ENCODE assay signal across 29 cellular contexts in genomic region chr15:40501487-40501886, GRCh38. TPM values are rescaled to one million over a fixed set of nuclear protein-coding genes. Genes with fewer than 3 reads are reported as not detected.
DNase-seq lines count a peak whose midpoint lies in the region; ATAC-seq and TF ChIP-seq lines count a peak whose summit lies in the region.
"Had no signal": no experiment of that assay in that cellular context is flagged by ENCODE, and none has a peak within 500 bp of the region (broad histone marks: within the 10 kb centered on the region; RNA-seq: fewer than 3 reads in every experiment).

No MANE protein-coding gene starts in this region.

- 84 to 88% methylated on average over 6 of the region's 6 CpGs for WGBS in GM23248 (ENCODE audit: low coverage in 1 of 2, low lambda C conversion rate in 2 of 2, missing lambda C conversion rate in 2 of 2), 2 experiments

- H3F3A ChIP-seq in GM23248 (ENCODE audit: insufficient read depth) = peaks cover 4% of the 10 kb centered on the region; the same call in 1 of the 2 replicates

- no peaks in the 10 kb centered on the region for H4K20me1 ChIP-seq in GM23248 (ENCODE audit: insufficient read depth)

- no peaks in the 10 kb centered on the region for H3K9me3 ChIP-seq in GM23248 (ENCODE audit: low read depth)
- H3K9me3 ChIP-seq: colonic mucosa, MG63, SJCRH30, stomach, thyroid gland had no signal

- H3K4me3 ChIP-seq in GM23248 (no peak overlapping the region), brain microvascular endothelial cell (ENCODE audit: low read depth, low read length) (no peak overlapping the region)
- H3K4me3 ChIP-seq: colonic mucosa, MG63, SJCRH30, stomach, thyroid gland had no signal

- H3K4me2 ChIP-seq in GM23248 (ENCODE audit: unreplicated experiment) = no peak overlapping the region

- no peak overlapping the region for H3K27ac Mint-ChIP-seq in stimulated activated naive CD8-positive, alpha-beta T cell treated with anti-CD3 and anti-CD28 coated beads, Interleukin-15, amount 100 ng/mL, for 72 hours
- H3K27ac Mint-ChIP-seq: activated naive CD8-positive, alpha-beta T cell treated with anti-CD3 and anti-CD28 coated beads for 36 hours; mesothelial cell of epicardium; T-cell; WTC11 had no signal

- peaks cover 14% of the 10 kb centered on the region for H3K4me1 Mint-ChIP-seq in stimulated activated naive CD8-positive, alpha-beta T cell treated with anti-CD3 and anti-CD28 coated beads, Interleukin-15, amount 100 ng/mL, for 72 hours

- in situ Hi-C loops in GM23248 (cut with MboI) = no loop called here
- in situ Hi-C loops in brain microvascular endothelial cell (cut with HindIII; ENCODE audit: low pct_ligation_motif_present, low sequenced_read_pairs) = no loop called here

- H3K9me2 ChIP-seq in GM23248 (ENCODE audit: insufficient read depth) = no peaks in the 10 kb centered on the region

- no peaks in the 10 kb centered on the region for H3K36me3 ChIP-seq in GM23248 (ENCODE audit: low read depth)
- no peaks in the 10 kb centered on the region for H3K36me3 ChIP-seq in brain microvascular endothelial cell (replicated peaks)
- H3K36me3 ChIP-seq: colonic mucosa, MG63, SJCRH30, stomach, thyroid gland had no signal

- H3K27me3 ChIP-seq in GM23248 (replicated peaks; ENCODE audit: insufficient read depth) = no peaks in the 10 kb centered on the region
- no peaks in the 10 kb centered on the region for H3K27me3 ChIP-seq in brain microvascular endothelial cell (replicated peaks)
- H3K27me3 ChIP-seq: colonic mucosa, MG63, SJCRH30, thyroid gland had no signal

- H3K79me2 ChIP-seq in GM23248 (ENCODE audit: insufficient read depth) = no peaks in the 10 kb centered on the region

- no peak overlapping the region for H2AFZ ChIP-seq in GM23248

- ATAC-seq in stimulated activated naive CD8-positive, alpha-beta T cell treated with anti-CD3 and anti-CD28 coated beads, Interleukin-15, amount 100 ng/mL, for 72 hours = no peak
- ATAC-seq in stimulated activated naive CD8-positive, alpha-beta T cell treated with anti-CD3 and anti-CD28 coated beads, Interleukin-15, Interleukin-2, amounts not matched to agents 100 U/mL and 50 U/mL, for 24 hours = no peak
- ATAC-seq: Panc1, right cardiac atrium, T-cell, WTC11 had no signal

- DNase-seq in GM23248 (peak; percentile 23), HT1080 (ENCODE audit: low read depth) (peak; percentile 65), brain microvascular endothelial cell (no peak), kidney tubule cell (ENCODE audit: low spot score) (peak; percentile 65), nucleus accumbens (lab: John Stamatoyannopoulos, UW) (no peak)
- no peak for DNase-seq in stimulated activated naive CD8-positive, alpha-beta T cell treated with anti-CD3 and anti-CD28 coated beads, Interleukin-15, amount 100 ng/mL, for 72 hours
- no peak for DNase-seq in stimulated activated naive CD8-positive, alpha-beta T cell treated with anti-CD3 and anti-CD28 coated beads, Interleukin-15, Interleukin-2, amounts not matched to agents 100 U/mL and 50 U/mL, for 24 hours
- DNase-seq: activated CD4-positive, alpha-beta T cell treated with anti-CD3 and anti-CD28 coated beads, Interleukin-2, amount 50 U/mL, for 1 hour; activated effector memory CD4-positive, alpha-beta T cell treated with anti-CD3 and anti-CD28 coated beads, Interleukin-2, amount 50 U/mL, for 16 hours; activated naive CD8-positive, alpha-beta T cell treated with anti-CD3 and anti-CD28 coated beads for 36 hours; activated T-cell treated with anti-CD3 and anti-CD28 coated beads, Interleukin-2, amount 50 U/mL, for 1 hour; aorta; C1 segment of cervical spinal cord; colonic mucosa; COR-L47; effector CD4-positive, alpha-beta T cell; GDM1; islet precursor cell; MG63; NCI-H2029; right cardiac atrium; SJCRH30; stimulated activated CD4-positive, alpha-beta T cell treated with anti-CD3 and anti-CD28 coated beads, Interleukin-1b, Interleukin-23, amount 100 ng/mL, for 48 hours; stomach; T-cell; thyroid gland had no signal

- H3K4me1 ChIP-seq in GM23248 (ENCODE audit: insufficient read depth) = peaks cover 9% of the 10 kb centered on the region
- H3K4me1 ChIP-seq: colonic mucosa, thyroid gland had no signal

- H3K27ac ChIP-seq in GM23248 = no peak overlapping the region
- H3K27ac ChIP-seq in brain microvascular endothelial cell = peak overlapping the region; percentile 72
- H3K27ac ChIP-seq: colonic mucosa, SJCRH30, stomach, thyroid gland had no signal

- no peak overlapping the region for H3K9ac ChIP-seq in GM23248

- H3K4me3 Mint-ChIP-seq in stimulated activated naive CD8-positive, alpha-beta T cell treated with anti-CD3 and anti-CD28 coated beads, Interleukin-15, amount 100 ng/mL, for 72 hours = no peak overlapping the region
- H3K4me3 Mint-ChIP-seq: activated naive CD8-positive, alpha-beta T cell treated with anti-CD3 and anti-CD28 coated beads for 36 hours; mesothelial cell of epicardium; T-cell; WTC11 had no signal

- no peak for TF ChIP-seq CTCF in brain microvascular endothelial cell (IDR thresholded peaks at IDR 0.05; ENCODE audit: low read depth, low read length, missing control alignments)

- H3K27me3 Mint-ChIP-seq in stimulated activated naive CD8-positive, alpha-beta T cell treated with anti-CD3 and anti-CD28 coated beads, Interleukin-15, amount 100 ng/mL, for 72 hours = peaks cover 36% of the 10 kb centered on the region

- H3K9me3 Mint-ChIP-seq in stimulated activated naive CD8-positive, alpha-beta T cell treated with anti-CD3 and anti-CD28 coated beads, Interleukin-15, amount 100 ng/mL, for 72 hours = no peaks in the 10 kb centered on the region
- H3K9me3 Mint-ChIP-seq: activated naive CD8-positive, alpha-beta T cell treated with anti-CD3 and anti-CD28 coated beads for 36 hours; mesothelial cell of epicardium; T-cell; WTC11 had no signal

RNA-seq across cellular contexts. Expression of gene CHST14, which starts 30.7 kb away (rescaled TPM):
- total RNA-seq in GM23248 (2014; rRNA removed; shearing (Covaris generic)) = 26.1 and 26.6 TPM in 2 replicates
- 18.7 and 21.2 TPM in 2 replicates for polyA plus RNA-seq in GM23248 (2016; fragmentation: Nextera tagmentation; extraction: Ambion mirVana)
- 19.1 and 30.5 TPM in 2 replicates for total RNA-seq in HT1080 (2014; rRNA removed; shearing (Covaris generic))
- polyA plus RNA-seq in HT1080 (2015; cell fraction: cytosol; rRNA removed) = 35.4 and 36.1 TPM in 2 replicates
- polyA plus RNA-seq in HT1080 (2015; cell fraction: nucleus; rRNA removed) = 31.6 and 35.0 TPM in 2 replicates

Comparison
In these comparisons a context has a peak if more than half of its experiments do, and no peak if none do; other contexts are left out.
1. DNase-seq: peak in GM23248 (single experiment), HT1080 (single experiment) and kidney tubule cell (single experiment); none in brain microvascular endothelial cell (single experiment), nucleus accumbens (0 of 56), stimulated activated naive CD8-positive, alpha-beta T cell treated with anti-CD3 and anti-CD28 coated beads, Interleukin-15, amount 100 ng/mL, for 72 hours (0 of 2) and stimulated activated naive CD8-positive, alpha-beta T cell treated with anti-CD3 and anti-CD28 coated beads, Interleukin-15, Interleukin-2, amounts not matched to agents 100 U/mL and 50 U/mL, for 24 hours (single experiment).